Comparison of ENCODE assay signal across 24 cellular contexts in genomic region chr13:34847751-34848150, GRCh38.
DNase-seq lines count a peak whose midpoint lies in the region; ATAC-seq and TF ChIP-seq lines count a peak whose summit lies in the region.
"Had no signal": no experiment of that assay in that cellular context is flagged by ENCODE, and none has a peak within 500 bp of the region (broad histone marks: within the 10 kb centered on the region; RNA-seq: fewer than 3 reads in every experiment).

No MANE protein-coding gene starts in this region.

- no peak overlapping the region for H3K4me3 ChIP-seq in LNCaP clone FGC (ENCODE audit: low read depth, low read length)
- H3K4me3 ChIP-seq: esophagus squamous epithelium, gastroesophageal sphincter, tibial artery had no signal

- no peak for TF ChIP-seq CTCF in LNCaP clone FGC (IDR thresholded peaks at IDR 0.05; ENCODE audit: control insufficient read depth, extremely low read depth, insufficient read depth)

- ATAC-seq in HG03439 (IDR thresholded peaks at IDR 0.05; ENCODE audit: unreplicated experiment) (no peak), left lobe of liver (no peak), GM21447 (IDR thresholded peaks at IDR 0.05; ENCODE audit: unreplicated experiment) (no peak)
- ATAC-seq: activated CD4-positive, CD25-positive, alpha-beta regulatory T cell treated with anti-CD3 and anti-CD28 coated beads, Interleukin-2, amount 50 U/mL, for 24 hours; activated CD8-positive, alpha-beta T cell treated with anti-CD3 and anti-CD28 coated beads, Interleukin-2, amount 10 ng/mL, durations not matched to agents 7 days and 5 days; effector memory CD8-positive, alpha-beta T cell; gastroesophageal sphincter; naive thymus-derived CD4-positive, alpha-beta T cell had no signal

- peak; percentile 76 for DNase-seq in DMS53 (lab: John Stamatoyannopoulos, UW)
- peak; percentile 25 for DNase-seq in LNCaP clone FGC (ENCODE audit: low read depth)
- peak; percentile 36 for DNase-seq in NCI-H748 treated with DMSO at 0.1 percent for 48 hours (lab: John Stamatoyannopoulos, UW)
- peak; percentile 43 for DNase-seq in iPS-NIHi11 (ENCODE audit: low spot score)
- DNase-seq in left lobe of liver (ENCODE audit: low spot score), result no peak
- DNase-seq in AG08395 (ENCODE audit: low spot score), result no peak
- DNase-seq: activated CD8-positive, alpha-beta T cell treated with anti-CD3 and anti-CD28 coated beads, Interleukin-2, amount 10 ng/mL, durations not matched to agents 7 days and 5 days; activated T-cell treated with anti-CD3 and anti-CD28 coated beads, Interleukin-2, amount 50 U/mL, for 1 hour; brain microvascular endothelial cell; CD4-positive, alpha-beta T cell; DMS79; effector memory CD8-positive, alpha-beta T cell; esophagus squamous epithelium; Karpas-422; naive thymus-derived CD4-positive, alpha-beta T cell; NCI-H1105; NCI-H226; stimulated activated CD4-positive, alpha-beta T cell treated with anti-CD3 and anti-CD28 coated beads, Interleukin-4, amount 100 ng/mL, for 24 hours; T-helper 9 cell; tibial artery had no signal

Comparison
In these comparisons a context has a peak if more than half of its experiments do, and no peak if none do; other contexts are left out.
1. DNase-seq: peak in DMS53 (single experiment), LNCaP clone FGC (single experiment), NCI-H748 treated with DMSO at 0.1 percent for 48 hours (single experiment) and iPS-NIHi11 (single experiment); none in left lobe of liver (single experiment) and AG08395 (single experiment).